ENCODE assay signal across 9 cellular contexts in the genomic region with DNA sequence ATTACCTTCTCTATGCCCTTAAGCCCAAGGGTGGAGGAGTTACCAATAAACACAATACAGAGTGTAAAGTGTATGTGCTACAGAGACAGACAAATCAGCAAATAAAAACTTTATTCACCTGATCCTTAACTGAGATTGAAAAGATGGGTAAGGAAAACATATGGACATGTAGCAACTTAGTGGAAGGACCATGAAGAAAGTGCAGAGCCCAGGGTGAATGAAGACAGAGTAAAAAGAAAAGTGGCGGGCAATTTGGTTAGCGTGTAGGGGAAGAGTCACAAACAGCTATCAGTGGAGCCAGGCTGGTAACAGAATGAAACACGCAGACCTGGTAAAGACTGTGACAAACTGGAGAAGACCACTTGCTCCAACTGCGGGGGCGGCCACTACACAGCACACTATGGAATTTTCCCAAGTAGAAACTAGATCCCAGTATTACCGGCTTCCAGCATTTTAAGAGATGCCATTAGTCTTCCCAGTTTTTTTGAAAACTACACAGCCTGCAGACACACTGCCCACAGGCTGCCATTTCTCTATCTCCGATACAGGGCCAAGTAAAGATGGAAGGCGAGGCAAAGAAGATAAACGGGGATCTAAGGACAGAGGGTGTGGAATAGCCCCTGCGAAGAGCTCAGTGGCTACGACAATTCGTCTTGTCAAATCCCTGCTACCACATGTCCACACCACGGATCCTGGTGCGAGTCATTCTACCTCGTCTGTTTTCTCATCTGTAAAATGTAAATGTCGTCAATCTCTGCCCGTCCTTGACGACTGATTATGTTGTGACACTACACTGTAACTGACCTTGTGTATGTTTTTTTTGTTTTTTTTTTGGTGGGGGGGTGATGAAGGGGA. TPM values are rescaled to one million over a fixed set of nuclear protein-coding genes. Genes with fewer than 3 reads are reported as not detected.
DNase-seq lines count a peak whose midpoint lies in the region; ATAC-seq, FAIRE-seq and TF ChIP-seq lines count a peak whose summit lies in the region.
"Had no signal": no experiment of that assay in that cellular context is flagged by ENCODE, and none has a peak within 500 bp of the region (broad histone marks: within the 10 kb centered on the region; RNA-seq: fewer than 3 reads in every experiment).

No MANE protein-coding gene starts in this region.

- H4K8ac ChIP-seq in H1 (ENCODE audit: extremely low read depth, insufficient read depth, low read length), result no peak overlapping the region

- POLR2A ChIA-PET in Panc1 (lab: Charles Lee), result no interaction called here
- POLR2A ChIA-PET in H1 (lab: Charles Lee; ENCODE audit: partially characterized antibody), result interaction anchor here (0.6 to 1.2 kb wide), 3 partner anchors 11 to 30 kb away, joined by 3 to 5 read pairs (median 4); no protein-coding TSS in a partner anchor

- FAIRE-seq in H1 (lab: Jason Lieb, UNC), result no peak
- FAIRE-seq: A204.1 had no signal

- TSS peak; percentile 72 for BruUV-seq in Panc1 (replicated peaks; lab: Mats Ljungman, UMichigan)

- H2AFZ ChIP-seq in H1 (ENCODE audit: low read length), result no peak overlapping the region

- H3K23ac ChIP-seq in H1 (ENCODE audit: insufficient read length), result no peak overlapping the region

- peaks cover 9 to 16% of the 10 kb centered on the region in 2 experiments for H4K20me1 ChIP-seq in H1 (replicated peaks in 1 of 2; ENCODE audit: control insufficient read depth in 1 of 2, insufficient read depth in 2 of 2, low read length in 2 of 2)

- peaks cover 20 to 54% of the 10 kb centered on the region in 2 experiments for H3K79me2 ChIP-seq in H1 (ENCODE audit: control insufficient read depth in 1 of 2, insufficient read depth in 2 of 2, low read length in 2 of 2)

- no peak overlapping the region for H2BK20ac ChIP-seq in H1 (ENCODE audit: low read length)

- 0 out of 2 replicates have a peak overlapping the region, but pooled peaks have one; percentile 19 for H2BK15ac ChIP-seq in H1 (ENCODE audit: low read length)

- TF ChIP-seq POLR2A in H1 (IDR thresholded peaks at IDR 0.05; ENCODE audit: control extremely low read depth in 1 of 2, low read depth in 2 of 2, low read length in 2 of 2), result no peak

- H3K56ac ChIP-seq in H1 (replicated peaks; ENCODE audit: insufficient read length, low read depth, low read length), result peak overlapping the region; percentile 33

- peak; percentile 27 for DNase-seq in DMS 273 (lab: John Stamatoyannopoulos, UW; ENCODE audit: unreplicated experiment)
- no peak for DNase-seq in DMS 273 treated with DMSO at 0.1 percent for 48 hours (lab: John Stamatoyannopoulos, UW)
- no peak for DNase-seq in Panc1 (ENCODE audit: low read depth, low spot score)
- no peak for DNase-seq in H1 (ENCODE audit: low read depth in 1 of 2, low spot score in 2 of 2)
- DNase-seq in myocyte (ENCODE audit: low read depth), result peak; percentile 25
- DNase-seq in SW480 (ENCODE audit: low spot score), result no peak

- peak overlapping the region; percentile 22; the same call in 1 of the 2 replicates for H2BK12ac ChIP-seq in H1 (ENCODE audit: low read depth, low read length)

- no peak overlapping the region for H2BK120ac ChIP-seq in H1 (replicated peaks; ENCODE audit: low read depth, low read length)

- H3K9me3 ChIP-seq in Panc1 (ENCODE audit: control insufficient read depth, insufficient read depth, low read depth, low read length) (no peaks in the 10 kb centered on the region), H1 (ENCODE audit: insufficient read depth in 2 of 2, low read depth in 1 of 2, low read length in 1 of 2) (no peaks in the 10 kb centered on the region)

- H3K14ac ChIP-seq in H1 (ENCODE audit: insufficient read length), result no peak overlapping the region

- TF ChIP-seq CTCF in Panc1 (IDR thresholded peaks at IDR 0.05) (no peak), H1 (IDR thresholded peaks at IDR 0.05; ENCODE audit: control extremely low read depth in 1 of 3, insufficient read depth in 1 of 3, low read depth in 1 of 3, low read length in 3 of 3) (no peak)

- CTCF ChIA-PET in Panc1 (lab: Charles Lee) (interaction anchor here (0.7 kb wide), 1 partner anchor 132 kb away, joined by 6 read pairs; no protein-coding TSS in a partner anchor), H1 (lab: Charles Lee; ENCODE audit: partially characterized antibody) (interaction anchor here (1.3 kb wide), 1 partner anchor 49 kb away, joined by 3 read pairs; no protein-coding TSS in a partner anchor)

- H3K18ac ChIP-seq in H1 (ENCODE audit: extremely low read depth, low read length), result no peak overlapping the region

- peak overlapping the region; percentile 65 to 99 (median 80) for H3K9ac ChIP-seq in H1 (replicated peaks in 1 of 4; ENCODE audit: extremely low read depth in 1 of 4, low read depth in 3 of 4, low read length in 3 of 4)

- 40% methylated on average over 18 of the region's 18 CpGs; no CpG with 5 or more reads in 1 of the 2 experiments for WGBS in H1 (ENCODE audit: extremely low coverage in 1 of 2, insufficient coverage in 1 of 2, insufficient read length in 1 of 2, insufficient replicate concordance in 2 of 2, low coverage in 1 of 2, low lambda C conversion rate in 2 of 2, missing lambda C conversion rate in 1 of 2), 2 experiments

- H4K91ac ChIP-seq in H1 (replicated peaks; ENCODE audit: insufficient read length, low read length), result no peak overlapping the region

- H3K4me1 ChIP-seq in Panc1 (ENCODE audit: control insufficient read depth, insufficient read depth, low read length), result peaks cover 17% of the 10 kb centered on the region; the same call in 1 of the 2 replicates
- H3K4me1 ChIP-seq in H1 (replicated peaks in 1 of 4; ENCODE audit: control insufficient read depth in 3 of 4, insufficient read depth in 4 of 4, low read length in 3 of 4), result peaks cover 2 to 12% (median 5%) of the 10 kb centered on the region in 4 experiments; a peak in 4 of 7 replicates

- no peak for TF ChIP-seq RAD21 in H1 (IDR thresholded peaks at IDR 0.05 in 1 of 2, conservative IDR thresholded peaks at IDR 0.05 in 1 of 2; ENCODE audit: low read depth in 2 of 2, low read length in 2 of 2)

- peaks cover 4% of the 10 kb centered on the region for H3K36me3 ChIP-seq in Panc1 (ENCODE audit: control insufficient read depth, insufficient read depth, low read length)
- H3K36me3 ChIP-seq in H1 (ENCODE audit: control insufficient read depth in 2 of 4, insufficient read depth in 4 of 4, low read length in 3 of 4), result peaks cover 0 to 9% (median 5%) of the 10 kb centered on the region in 4 experiments; a peak in 4 of 8 replicates

- no peak overlapping the region; the same call in 1 of the 2 replicates for H2AK5ac ChIP-seq in H1 (ENCODE audit: low read depth, low read length)

- H3K27ac ChIP-seq in Panc1 (ENCODE audit: low read length), result peak overlapping the region; percentile 97
- peak overlapping the region; percentile 92 for H3K27ac ChIP-seq in H1 (ENCODE audit: low read depth, low read length)

- ATAC-seq in Panc1, result no peak
- no peak for ATAC-seq in GM18873 (IDR thresholded peaks at IDR 0.05; ENCODE audit: low FRiP score, unreplicated experiment)
- ATAC-seq in HG03439 (IDR thresholded peaks at IDR 0.05; ENCODE audit: unreplicated experiment), result no peak

- H3K79me1 ChIP-seq in H1 (ENCODE audit: low read depth, low read length), result no peaks in the 10 kb centered on the region

- H3K27me3 ChIP-seq in Panc1 (ENCODE audit: control insufficient read depth, insufficient read depth, low read length) (peaks cover 3% of the 10 kb centered on the region), H1 (replicated peaks in 1 of 4; ENCODE audit: control insufficient read depth in 3 of 4, extremely low read depth in 1 of 4, insufficient read depth in 3 of 4, low read length in 3 of 4) (no peaks in the 10 kb centered on the region)

- peak overlapping the region; percentile 57 for H3K4ac ChIP-seq in H1 (replicated peaks; ENCODE audit: insufficient read length, low read depth, low read length)

- peak overlapping the region; percentile 88 to 93 for H3K4me2 ChIP-seq in H1 (ENCODE audit: insufficient read depth in 1 of 2, low read depth in 2 of 2, low read length in 2 of 2)

- H3K23me2 ChIP-seq in H1 (ENCODE audit: low read depth, low read length), result peaks cover 4% of the 10 kb centered on the region

- intact Hi-C loops in Panc1 (cut with micrococcal nuclease; ENCODE audit: unreplicated experiment), result no loop called here

- TF ChIP-seq EP300 in H1 (IDR thresholded peaks at IDR 0.05; ENCODE audit: borderline replicate concordance in 1 of 2, low read depth in 2 of 2, low read length in 2 of 2), result no peak

- 0 out of 2 replicates have a peak overlapping the region, but pooled peaks have one; percentile 40 for H2BK5ac ChIP-seq in H1 (ENCODE audit: low read depth, low read length)

- in situ Hi-C loops in Panc1 (cut with HindIII; ENCODE audit: low pct_unique_long_range_greater_than_20kb, low sequenced_read_pairs), result no loop called here

- no peak overlapping the region for H4K5ac ChIP-seq in H1 (ENCODE audit: insufficient read length, low read depth, low read length)

- H3K4me3 ChIP-seq in Panc1 (ENCODE audit: low read depth in 2 of 2, low read length in 2 of 2) (peak overlapping the region; percentile 94 to 100), H1 (ENCODE audit: extremely low read depth in 1 of 4, insufficient read depth in 2 of 4, low read depth in 3 of 4, low read length in 4 of 4) (peak overlapping the region; percentile 87 to 100 (median 92))

TF ChIP-seq in H1, 55 proteins besides CTCF, POLR2A, EP300 and RAD21 (continues in another document):
- TF ChIP-seq TAF1 (IDR thresholded peaks at IDR 0.05; ENCODE audit: low read depth, low read length) (no peak), GABPA (IDR thresholded peaks at IDR 0.05; ENCODE audit: borderline replicate concordance, insufficient read depth, low read length) (no peak), SIN3A (conservative IDR thresholded peaks at IDR 0.05 in 1 of 2, IDR thresholded peaks at IDR 0.05 in 1 of 2; ENCODE audit: low read depth in 1 of 2, low read length in 2 of 2) (0 out of 4 replicates have a peak, but pooled peaks of 1 of the 2 experiments have one; percentile 50), ZNF274 (IDR thresholded peaks at IDR 0.05; ENCODE audit: borderline replicate concordance, extremely low read depth, low read length) (no peak), POLR2AphosphoS5 (IDR thresholded peaks at IDR 0.05; ENCODE audit: low read depth, low read length) (peak; percentile 51), SP4 (IDR thresholded peaks at IDR 0.05; ENCODE audit: low read length) (no peak)

RNA-seq across cellular contexts. Expression of a gene that starts 1.2 kb away (rescaled TPM):
- 70.0 TPM for total RNA-seq in Panc1 (2021; ENCODE audit: unreplicated experiment)
- polyA plus RNA-seq in Panc1 (2012; ENCODE audit: insufficient read length), result 28.3 TPM
- 50.9 and 52.4 TPM in 2 replicates for total RNA-seq in H1 (2021; fragmentation: NEBNext Ultra II Directional; extraction: Animal tissue kit (Norgen Biotek cat#: 25700))
- 53.8 and 59.1 TPM in 2 replicates for polyA plus RNA-seq in H1 (2011; rRNA removed)
- 58.2 TPM for polyA plus RNA-seq in H1 (2011; cell fraction: cytosol; rRNA removed)
- 38.1 TPM for polyA plus RNA-seq in H1 (2011; cell fraction: nucleus; rRNA removed)
- polyA plus RNA-seq in H1 (2012, experiment 1 of 2), result 46.6 to 58.9 TPM (median 50.9 TPM) in 4 replicates
- polyA plus RNA-seq in H1 (2012, experiment 2 of 2), result 31.9 TPM
- polyA plus RNA-seq in H1 (2013, experiment 1 of 2), result 34.2 TPM
- 35.0 TPM for polyA plus RNA-seq in H1 (2013, experiment 2 of 2)
- 54.2 and 58.8 TPM in 2 replicates for polyA minus RNA-seq in H1 (2011; rRNA and poly(A)+ RNA removed)
- 23.2 TPM for polyA minus RNA-seq in H1 (2011; cell fraction: cytosol; rRNA and poly(A)+ RNA removed)
- 28.5 TPM for polyA minus RNA-seq in H1 (2011; cell fraction: nucleus; rRNA and poly(A)+ RNA removed)
- 49.6 and 65.4 TPM in 2 replicates for total RNA-seq in myocyte
- 43.6 TPM for polyA plus RNA-seq in myocyte (2012)

Comparison
In these comparisons a context has a peak if more than half of its experiments do, and no peak if none do; other contexts are left out.
1. DNase-seq: peak in DMS 273 (single experiment) and myocyte (single experiment); none in DMS 273 treated with DMSO at 0.1 percent for 48 hours (single experiment), Panc1 (single experiment), H1 (0 of 2) and SW480 (single experiment).